In the genomic region with DNA sequence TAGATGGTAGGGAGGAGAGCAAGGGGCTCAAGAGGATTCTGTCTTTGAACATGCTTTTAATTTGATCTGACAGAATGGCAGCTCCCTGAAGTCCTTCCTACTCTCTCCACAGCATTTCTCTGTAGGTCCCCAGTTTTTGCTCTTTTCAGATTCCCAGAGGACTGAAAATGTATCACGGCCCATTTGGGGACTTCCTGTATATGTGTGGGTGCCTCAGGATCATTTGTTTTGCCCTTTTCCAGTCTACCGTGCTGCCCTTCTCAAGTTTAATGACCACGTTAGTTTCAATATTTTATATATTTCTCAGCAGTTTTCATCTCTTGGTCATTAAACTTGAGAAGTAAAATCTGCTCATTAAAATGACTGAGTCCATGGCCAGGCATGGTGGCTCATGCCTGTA, we compare ENCODE assay signal across 15 cellular contexts. TPM values are rescaled to one million over a fixed set of nuclear protein-coding genes. Genes with fewer than 3 reads are reported as not detected.
DNase-seq lines count a peak whose midpoint lies in the region; ATAC-seq and TF ChIP-seq lines count a peak whose summit lies in the region.
"Had no signal": no experiment of that assay in that cellular context is flagged by ENCODE, and none has a peak within 500 bp of the region (broad histone marks: within the 10 kb centered on the region; RNA-seq: fewer than 3 reads in every experiment).

No MANE protein-coding gene starts in this region.

- H3K4me3 Mint-ChIP-seq in activated CD8-positive, alpha-beta T cell treated with anti-CD3 and anti-CD28 coated beads, Interleukin-2, amount 10 ng/mL, durations not matched to agents 7 days and 5 days: peak overlapping the region; percentile 95
- H3K4me3 Mint-ChIP-seq in naive thymus-derived CD8-positive, alpha-beta T cell: peak overlapping the region; percentile 89 to 98 (median 95)

- H3K27ac Mint-ChIP-seq in activated CD8-positive, alpha-beta T cell treated with anti-CD3 and anti-CD28 coated beads, Interleukin-2, amount 10 ng/mL, durations not matched to agents 7 days and 5 days: peak overlapping the region; percentile 97
- peak overlapping the region; percentile 80 to 99 (median 96) for H3K27ac Mint-ChIP-seq in naive thymus-derived CD8-positive, alpha-beta T cell

- TF ChIP-seq EP300 in tibial nerve (IDR thresholded peaks at IDR 0.05): no peak

- POLR2A ChIA-PET in activated CD8-positive, alpha-beta T cell treated with anti-CD3 and anti-CD28 coated beads, Interleukin-2, amount 10 ng/mL, durations not matched to agents 7 days and 5 days (lab: Charles Lee): interaction anchor here (2.4 to 2.9 kb wide), 2 partner anchors 21 to 67 kb away, joined by 13 to 14 read pairs; partner anchors contain the start of gene PGM2
- POLR2A ChIA-PET in naive thymus-derived CD8-positive, alpha-beta T cell (lab: Charles Lee): no interaction called here

- peaks cover 32% of the 10 kb centered on the region for H3K36me3 Mint-ChIP-seq in activated CD8-positive, alpha-beta T cell treated with anti-CD3 and anti-CD28 coated beads, Interleukin-2, amount 10 ng/mL, durations not matched to agents 7 days and 5 days (ENCODE audit: low read depth)
- H3K36me3 Mint-ChIP-seq in naive thymus-derived CD8-positive, alpha-beta T cell: peaks cover 0 to 6% (median 4%) of the 10 kb centered on the region in 3 donors

- peaks cover 43% of the 10 kb centered on the region for H3K4me1 Mint-ChIP-seq in activated CD8-positive, alpha-beta T cell treated with anti-CD3 and anti-CD28 coated beads, Interleukin-2, amount 10 ng/mL, durations not matched to agents 7 days and 5 days (ENCODE audit: low read depth)
- peaks cover 30 to 68% (median 58%) of the 10 kb centered on the region in 4 donors for H3K4me1 Mint-ChIP-seq in naive thymus-derived CD8-positive, alpha-beta T cell

- peaks cover 0 to 7% (median 0%) of the 10 kb centered on the region in 11 experiments; a peak in 2 of 22 replicates for H4K20me1 ChIP-seq in BLaER1 treated with 17β-estradiol and CSF1 and Interleukin-3, amounts not matched to agents 10 nM and 100 nM

- peak overlapping the region in 9 of 11 experiments; percentile 65 to 90 (median 85); a peak in 18 of 22 replicates for H3K27ac ChIP-seq in BLaER1 treated with 17β-estradiol and CSF1 and Interleukin-3, amounts not matched to agents 10 nM and 100 nM
- no peak overlapping the region for H3K27ac ChIP-seq in tibial nerve
- H3K27ac ChIP-seq: epithelial cell of prostate had no signal

- no peaks in the 10 kb centered on the region for H3K27me3 Mint-ChIP-seq in activated CD8-positive, alpha-beta T cell treated with anti-CD3 and anti-CD28 coated beads, Interleukin-2, amount 10 ng/mL, durations not matched to agents 7 days and 5 days (ENCODE audit: low read depth)
- H3K27me3 Mint-ChIP-seq in naive thymus-derived CD8-positive, alpha-beta T cell: no peaks in the 10 kb centered on the region

- H3K9me3 Mint-ChIP-seq in activated CD8-positive, alpha-beta T cell treated with anti-CD3 and anti-CD28 coated beads, Interleukin-2, amount 10 ng/mL, durations not matched to agents 7 days and 5 days (ENCODE audit: insufficient read depth): no peaks in the 10 kb centered on the region
- no peaks in the 10 kb centered on the region for H3K9me3 Mint-ChIP-seq in naive thymus-derived CD8-positive, alpha-beta T cell

- CTCF ChIA-PET in activated CD8-positive, alpha-beta T cell treated with anti-CD3 and anti-CD28 coated beads, Interleukin-2, amount 10 ng/mL, durations not matched to agents 7 days and 5 days (lab: Charles Lee): interaction anchor here (1.1 kb wide), 1 partner anchor 90 kb away, joined by 3 read pairs; no protein-coding TSS in a partner anchor

- H3K4me2 ChIP-seq in BLaER1 treated with 17β-estradiol and CSF1 and Interleukin-3, amounts not matched to agents 10 nM and 100 nM: peak overlapping the region; percentile 75 to 95 (median 88)

- H3K4me1 ChIP-seq in BLaER1 treated with 17β-estradiol and CSF1 and Interleukin-3, amounts not matched to agents 10 nM and 100 nM: peaks cover 31 to 42% (median 35%) of the 10 kb centered on the region in 10 experiments
- peaks cover 0 to 31% (median 11%) of the 10 kb centered on the region in 4 donors for H3K4me1 ChIP-seq in tibial nerve

- no peak for TF ChIP-seq POLR2A in tibial nerve (IDR thresholded peaks at IDR 0.05)

- no peak for ATAC-seq in activated CD8-positive, alpha-beta T cell treated with anti-CD3 and anti-CD28 coated beads, Interleukin-2, amount 10 ng/mL, durations not matched to agents 7 days and 5 days
- ATAC-seq in naive thymus-derived CD8-positive, alpha-beta T cell: no peak
- ATAC-seq in GM19397 (IDR thresholded peaks at IDR 0.05; ENCODE audit: unreplicated experiment) (no peak), HG02884 (IDR thresholded peaks at IDR 0.05; ENCODE audit: unreplicated experiment) (no peak), HG02571 (IDR thresholded peaks at IDR 0.05; ENCODE audit: unreplicated experiment) (no peak)

- peaks cover 0 to 19% (median 7%) of the 10 kb centered on the region in 11 experiments; a peak in 11 of 22 replicates for H3K36me3 ChIP-seq in BLaER1 treated with 17β-estradiol and CSF1 and Interleukin-3, amounts not matched to agents 10 nM and 100 nM
- H3K36me3 ChIP-seq in GM06990 (ENCODE audit: control insufficient read depth, insufficient read depth, low read length): no peaks in the 10 kb centered on the region
- H3K36me3 ChIP-seq in tibial nerve: no peaks in the 10 kb centered on the region

- no peak for TF ChIP-seq CTCF in GM06990 (IDR thresholded peaks at IDR 0.05; ENCODE audit: insufficient read depth, low read length, poor library complexity, severe bottlenecking)
- TF ChIP-seq CTCF in tibial nerve (IDR thresholded peaks at IDR 0.05): no peak

- H3K4me3 ChIP-seq in BLaER1 treated with 17β-estradiol and CSF1 and Interleukin-3, amounts not matched to agents 10 nM and 100 nM: peak overlapping the region in 6 of 10 experiments; percentile 73 to 89 (median 80); a peak in 11 of 20 replicates
- H3K4me3 ChIP-seq in GM06990 (replicated peaks; ENCODE audit: low read depth, low read length): peak overlapping the region; percentile 71
- no peak overlapping the region for H3K4me3 ChIP-seq in tibial nerve

- H3K9ac ChIP-seq in BLaER1 treated with 17β-estradiol and CSF1 and Interleukin-3, amounts not matched to agents 10 nM and 100 nM: peak overlapping the region in 9 of 11 experiments; percentile 36 to 87 (median 83); a peak in 16 of 22 replicates

- WGBS in tibial nerve, 2 donors: 76 to 78% methylated on average over 3 of the region's 3 CpGs

- peaks cover 0 to 18% (median 0%) of the 10 kb centered on the region in 11 experiments; a peak in 9 of 22 replicates for H3K27me3 ChIP-seq in BLaER1 treated with 17β-estradiol and CSF1 and Interleukin-3, amounts not matched to agents 10 nM and 100 nM
- no peaks in the 10 kb centered on the region for H3K27me3 ChIP-seq in GM06990 (replicated peaks; ENCODE audit: control insufficient read depth, insufficient read depth, low read length)
- H3K27me3 ChIP-seq in tibial nerve: peaks cover 0 to 11% of the 10 kb centered on the region in 2 donors

- H3K9me3 ChIP-seq in BLaER1 treated with 17β-estradiol and CSF1 and Interleukin-3, amounts not matched to agents 10 nM and 100 nM (replicated peaks in 1 of 11): no peaks in the 10 kb centered on the region
- no peaks in the 10 kb centered on the region for H3K9me3 ChIP-seq in tibial nerve

- no peak for DNase-seq in GM06990 (ENCODE audit: extremely low read depth, insufficient read length)
- DNase-seq in activated CD8-positive, alpha-beta T cell treated with anti-CD3 and anti-CD28 coated beads, Interleukin-2, amount 10 ng/mL, durations not matched to agents 7 days and 5 days: no peak
- DNase-seq in naive thymus-derived CD8-positive, alpha-beta T cell: no peak
- DNase-seq in tibial nerve (ENCODE audit: low spot score in 2 of 2): no peak
- DNase-seq: glutamatergic neuron, islet precursor cell, KG1, midbrain, NCI-H1694 treated with DMSO at 0.1 percent for 48 hours, posterior cingulate gyrus had no signal

RNA-seq across cellular contexts. Expression of gene TBC1D1, which starts 2.3 kb away (rescaled TPM):
- total RNA-seq in activated CD8-positive, alpha-beta T cell treated with anti-CD3 and anti-CD28 coated beads, Interleukin-2, amount 10 ng/mL, durations not matched to agents 7 days and 5 days: 10 to 100 TPM; 84.4 to 87.6 TPM
- 10 to 100 TPM; 49.1 to 53.8 TPM for total RNA-seq in naive thymus-derived CD8-positive, alpha-beta T cell
- polyA plus RNA-seq in naive thymus-derived CD8-positive, alpha-beta T cell: 10 to 100 TPM; 18.4 to 27.2 (median 18.7) TPM
- total RNA-seq in tibial nerve: 10 to 100 TPM; 41.6 to 97.8 (median 62.5) TPM

Comparison
In these comparisons a context has a peak if more than half of its experiments do, and no peak if none do; other contexts are left out.
1. H3K27ac ChIP-seq: peak in BLaER1 treated with 17β-estradiol and CSF1 and Interleukin-3, amounts not matched to agents 10 nM and 100 nM (9 of 11); none in tibial nerve (0 of 4).
2. H3K4me3 ChIP-seq: peak in BLaER1 treated with 17β-estradiol and CSF1 and Interleukin-3, amounts not matched to agents 10 nM and 100 nM (6 of 10) and GM06990 (single experiment); none in tibial nerve (0 of 4).